Comparison of ENCODE assay signal across 9 cellular contexts in genomic region chr1:59446257-59446901, GRCh38.
DNase-seq lines count a peak whose midpoint lies in the region; ATAC-seq and TF ChIP-seq lines count a peak whose summit lies in the region.
"Had no signal": no experiment of that assay in that cellular context is flagged by ENCODE, and none has a peak within 500 bp of the region (broad histone marks: within the 10 kb centered on the region; RNA-seq: fewer than 3 reads in every experiment).

No MANE protein-coding gene starts in this region.

- TF ChIP-seq POLR2A in uterus (IDR thresholded peaks at IDR 0.05), result no peak

- H3K36me3 ChIP-seq in uterus, result no peaks in the 10 kb centered on the region

- H3K4me1 ChIP-seq in uterus, result peaks cover 0 to 13% of the 10 kb centered on the region in 2 donors

- peaks cover 7% of the 10 kb centered on the region for H3K36me3 Mint-ChIP-seq in activated naive CD8-positive, alpha-beta T cell treated with anti-CD3 and anti-CD28 coated beads, Interleukin-2, amount 50 U/mL, for 24 hours (ENCODE audit: low read depth)
- H3K36me3 Mint-ChIP-seq in activated naive CD8-positive, alpha-beta T cell treated with anti-CD3 and anti-CD28 coated beads for 36 hours, result peaks cover 7% of the 10 kb centered on the region
- H3K36me3 Mint-ChIP-seq in chondrocyte (ENCODE audit: low read depth), result no peaks in the 10 kb centered on the region
- peaks cover 3% of the 10 kb centered on the region for H3K36me3 Mint-ChIP-seq in mesothelial cell of epicardium
- peaks cover 3% of the 10 kb centered on the region for H3K36me3 Mint-ChIP-seq in activated T-helper 1 cell treated with anti-CD3 and anti-CD28 coated beads, Interleukin-12 subunit alpha, Interleukin-12 subunit beta, Interleukin-2, Interleukin-4 antibody, amounts not matched to agents 30 ng/mL and 10 ng/mL and 1 ng/mL, durations not matched to agents 14 hours and 24 hours and 36 hours (ENCODE audit: low read depth)

- no peak overlapping the region for H3K4me3 Mint-ChIP-seq in activated naive CD8-positive, alpha-beta T cell treated with anti-CD3 and anti-CD28 coated beads, Interleukin-2, amount 50 U/mL, for 24 hours
- no peak overlapping the region for H3K4me3 Mint-ChIP-seq in activated naive CD8-positive, alpha-beta T cell treated with anti-CD3 and anti-CD28 coated beads for 36 hours
- H3K4me3 Mint-ChIP-seq in chondrocyte (ENCODE audit: unreplicated experiment) (no peak overlapping the region), mesothelial cell of epicardium (no peak overlapping the region)
- no peak overlapping the region for H3K4me3 Mint-ChIP-seq in activated T-helper 1 cell treated with anti-CD3 and anti-CD28 coated beads, Interleukin-12 subunit alpha, Interleukin-12 subunit beta, Interleukin-2, Interleukin-4 antibody, amounts not matched to agents 30 ng/mL and 10 ng/mL and 1 ng/mL, durations not matched to agents 14 hours and 24 hours and 36 hours

- peak overlapping the region; percentile 79 to 90 for H3K27ac ChIP-seq in uterus

- TF ChIP-seq CTCF in chondrocyte (IDR thresholded peaks at IDR 0.05), result no peak
- TF ChIP-seq CTCF in mesothelial cell of epicardium (IDR thresholded peaks at IDR 0.05; ENCODE audit: unreplicated experiment), result no peak
- TF ChIP-seq CTCF in uterus (IDR thresholded peaks at IDR 0.05), result peak in 1 of 4 experiments; percentile 11

- no peak overlapping the region for H3K4me3 ChIP-seq in uterus

- no peaks in the 10 kb centered on the region for H3K27me3 ChIP-seq in uterus

- H3K27ac Mint-ChIP-seq in activated naive CD8-positive, alpha-beta T cell treated with anti-CD3 and anti-CD28 coated beads, Interleukin-2, amount 50 U/mL, for 24 hours, result peak overlapping the region; percentile 48
- H3K27ac Mint-ChIP-seq in activated naive CD8-positive, alpha-beta T cell treated with anti-CD3 and anti-CD28 coated beads for 36 hours, result no peak overlapping the region
- H3K27ac Mint-ChIP-seq in chondrocyte (ENCODE audit: unreplicated experiment), result peak overlapping the region; percentile 91
- H3K27ac Mint-ChIP-seq in mesothelial cell of epicardium, result peak overlapping the region; percentile 95
- H3K27ac Mint-ChIP-seq in activated T-helper 1 cell treated with anti-CD3 and anti-CD28 coated beads, Interleukin-12 subunit alpha, Interleukin-12 subunit beta, Interleukin-2, Interleukin-4 antibody, amounts not matched to agents 30 ng/mL and 10 ng/mL and 1 ng/mL, durations not matched to agents 14 hours and 24 hours and 36 hours, result no peak overlapping the region

- peaks cover 6% of the 10 kb centered on the region for H3K9me3 Mint-ChIP-seq in activated naive CD8-positive, alpha-beta T cell treated with anti-CD3 and anti-CD28 coated beads, Interleukin-2, amount 50 U/mL, for 24 hours
- no peaks in the 10 kb centered on the region for H3K9me3 Mint-ChIP-seq in activated naive CD8-positive, alpha-beta T cell treated with anti-CD3 and anti-CD28 coated beads for 36 hours
- H3K9me3 Mint-ChIP-seq in chondrocyte (ENCODE audit: low read depth) (peaks cover 5% of the 10 kb centered on the region), mesothelial cell of epicardium (peaks cover 13% of the 10 kb centered on the region)
- no peaks in the 10 kb centered on the region for H3K9me3 Mint-ChIP-seq in activated T-helper 1 cell treated with anti-CD3 and anti-CD28 coated beads, Interleukin-12 subunit alpha, Interleukin-12 subunit beta, Interleukin-2, Interleukin-4 antibody, amounts not matched to agents 30 ng/mL and 10 ng/mL and 1 ng/mL, durations not matched to agents 14 hours and 24 hours and 36 hours

- ATAC-seq in activated naive CD8-positive, alpha-beta T cell treated with anti-CD3 and anti-CD28 coated beads, Interleukin-2, amount 50 U/mL, for 24 hours, result no peak
- ATAC-seq in GM18858 (IDR thresholded peaks at IDR 0.05; ENCODE audit: unreplicated experiment), result no peak

- no peak for DNase-seq in activated naive CD8-positive, alpha-beta T cell treated with anti-CD3 and anti-CD28 coated beads, Interleukin-2, amount 50 U/mL, for 24 hours
- no peak for DNase-seq in activated naive CD8-positive, alpha-beta T cell treated with anti-CD3 and anti-CD28 coated beads for 36 hours
- DNase-seq in chondrocyte (ENCODE audit: low spot score) (no peak), mesothelial cell of epicardium (ENCODE audit: low spot score in 2 of 2, unreplicated experiment in 2 of 2) (no peak), uterus (peak; percentile 42 to 61), MV-4-11 (lab: John Stamatoyannopoulos, UW) (no peak)
- DNase-seq in activated T-helper 1 cell treated with anti-CD3 and anti-CD28 coated beads, Interleukin-12 subunit alpha, Interleukin-12 subunit beta, Interleukin-2, Interleukin-4 antibody, amounts not matched to agents 30 ng/mL and 10 ng/mL and 1 ng/mL, durations not matched to agents 14 hours and 24 hours and 36 hours (ENCODE audit: low spot score), result no peak
- DNase-seq: activated naive CD4-positive, alpha-beta T cell treated with anti-CD3 and anti-CD28 coated beads, Interleukin-2, amount 50 U/mL, for 16 hours had no signal

- no peaks in the 10 kb centered on the region for H3K9me3 ChIP-seq in uterus

- H3K27me3 Mint-ChIP-seq in activated naive CD8-positive, alpha-beta T cell treated with anti-CD3 and anti-CD28 coated beads, Interleukin-2, amount 50 U/mL, for 24 hours, result no peaks in the 10 kb centered on the region
- H3K27me3 Mint-ChIP-seq in activated naive CD8-positive, alpha-beta T cell treated with anti-CD3 and anti-CD28 coated beads for 36 hours, result no peaks in the 10 kb centered on the region
- H3K27me3 Mint-ChIP-seq in chondrocyte (ENCODE audit: low read depth), result no peaks in the 10 kb centered on the region
- H3K27me3 Mint-ChIP-seq in mesothelial cell of epicardium (ENCODE audit: low read depth), result no peaks in the 10 kb centered on the region
- no peaks in the 10 kb centered on the region for H3K27me3 Mint-ChIP-seq in activated T-helper 1 cell treated with anti-CD3 and anti-CD28 coated beads, Interleukin-12 subunit alpha, Interleukin-12 subunit beta, Interleukin-2, Interleukin-4 antibody, amounts not matched to agents 30 ng/mL and 10 ng/mL and 1 ng/mL, durations not matched to agents 14 hours and 24 hours and 36 hours (ENCODE audit: insufficient read depth)

- peaks cover 15% of the 10 kb centered on the region for H3K4me1 Mint-ChIP-seq in activated naive CD8-positive, alpha-beta T cell treated with anti-CD3 and anti-CD28 coated beads, Interleukin-2, amount 50 U/mL, for 24 hours
- H3K4me1 Mint-ChIP-seq in activated naive CD8-positive, alpha-beta T cell treated with anti-CD3 and anti-CD28 coated beads for 36 hours, result peaks cover 5% of the 10 kb centered on the region
- peaks cover 57% of the 10 kb centered on the region for H3K4me1 Mint-ChIP-seq in chondrocyte (ENCODE audit: low read depth)
- H3K4me1 Mint-ChIP-seq in mesothelial cell of epicardium, result peaks cover 66% of the 10 kb centered on the region
- H3K4me1 Mint-ChIP-seq in activated T-helper 1 cell treated with anti-CD3 and anti-CD28 coated beads, Interleukin-12 subunit alpha, Interleukin-12 subunit beta, Interleukin-2, Interleukin-4 antibody, amounts not matched to agents 30 ng/mL and 10 ng/mL and 1 ng/mL, durations not matched to agents 14 hours and 24 hours and 36 hours (ENCODE audit: low read depth), result peaks cover 21% of the 10 kb centered on the region

- intact Hi-C loops in uterus (cut with DNase I; ENCODE audit: low total_unique reads), result no loop called here
- intact Hi-C loops in activated T-helper 1 cell treated with anti-CD3 and anti-CD28 coated beads, Interleukin-12 subunit alpha, Interleukin-12 subunit beta, Interleukin-2, Interleukin-4 antibody, amounts not matched to agents 30 ng/mL and 10 ng/mL and 1 ng/mL, durations not matched to agents 14 hours and 24 hours and 36 hours (cut with micrococcal nuclease), result loop anchor here (1.0 kb wide), 1 partner anchor 48 kb away; no protein-coding TSS in a partner anchor

Comparison
In these comparisons a context has a peak if more than half of its experiments do, and no peak if none do; other contexts are left out.
1. H3K27ac Mint-ChIP-seq: peak in activated naive CD8-positive, alpha-beta T cell treated with anti-CD3 and anti-CD28 coated beads, Interleukin-2, amount 50 U/mL, for 24 hours (single experiment), chondrocyte (single experiment) and mesothelial cell of epicardium (single experiment); none in activated naive CD8-positive, alpha-beta T cell treated with anti-CD3 and anti-CD28 coated beads for 36 hours (single experiment) and activated T-helper 1 cell treated with anti-CD3 and anti-CD28 coated beads, Interleukin-12 subunit alpha, Interleukin-12 subunit beta, Interleukin-2, Interleukin-4 antibody, amounts not matched to agents 30 ng/mL and 10 ng/mL and 1 ng/mL, durations not matched to agents 14 hours and 24 hours and 36 hours (single experiment).
2. DNase-seq: peak in uterus (2 of 2); none in activated naive CD8-positive, alpha-beta T cell treated with anti-CD3 and anti-CD28 coated beads, Interleukin-2, amount 50 U/mL, for 24 hours (single experiment), activated naive CD8-positive, alpha-beta T cell treated with anti-CD3 and anti-CD28 coated beads for 36 hours (single experiment), chondrocyte (single experiment), mesothelial cell of epicardium (0 of 2), MV-4-11 (single experiment) and activated T-helper 1 cell treated with anti-CD3 and anti-CD28 coated beads, Interleukin-12 subunit alpha, Interleukin-12 subunit beta, Interleukin-2, Interleukin-4 antibody, amounts not matched to agents 30 ng/mL and 10 ng/mL and 1 ng/mL, durations not matched to agents 14 hours and 24 hours and 36 hours (single experiment).